Comparison of ENCODE assay signal across 8 cellular contexts in the genomic region with DNA sequence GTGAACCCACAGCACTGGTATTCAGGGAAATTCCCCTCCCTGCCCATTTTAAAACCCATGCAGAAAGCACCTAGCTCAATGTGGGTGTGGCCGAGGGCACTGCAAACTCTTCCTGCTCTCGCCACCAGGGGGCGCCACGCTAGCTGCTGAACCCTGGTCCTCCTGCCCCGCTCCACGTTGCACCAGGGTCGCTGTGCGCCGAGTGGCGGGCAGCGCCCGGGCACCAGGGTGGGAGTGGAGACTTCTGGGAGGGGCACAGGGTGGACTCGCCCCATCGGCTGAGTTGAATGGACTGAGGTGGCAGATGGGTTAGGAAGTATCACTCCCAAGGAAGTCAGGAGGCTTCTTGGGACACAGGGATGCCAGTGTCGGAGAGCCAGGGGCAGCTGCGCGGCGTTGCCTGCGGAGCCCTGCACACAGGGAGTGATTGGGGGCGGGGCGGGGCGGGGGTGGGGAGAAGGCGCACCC. TPM values are rescaled to one million over a fixed set of nuclear protein-coding genes. Genes with fewer than 3 reads are reported as not detected.
DNase-seq lines count a peak whose midpoint lies in the region; ATAC-seq and TF ChIP-seq lines count a peak whose summit lies in the region.

No MANE protein-coding gene starts in this region.

- peak; percentile 48 for TF ChIP-seq RAD21 in SK-N-SH (IDR thresholded peaks at IDR 0.05; ENCODE audit: low read length)

- CTCF ChIA-PET in SK-N-SH (lab: Yijun Ruan, JAX), result interaction anchor here (0.5 to 2.5 kb wide), 25 partner anchors 9 to 178 kb away, joined by 3 to 37 read pairs (median 4); no protein-coding TSS in a partner anchor

- H3K4me1 ChIP-seq in SK-N-SH (ENCODE audit: control insufficient read depth in 1 of 2, insufficient read depth in 2 of 2, low read depth in 1 of 2, low read length in 1 of 2) (no peaks in the 10 kb centered on the region; a peak in 1 of 4 replicates), iPS DF 6.9 (ENCODE audit: control insufficient read depth, insufficient read depth, low read length) (peaks cover 3% of the 10 kb centered on the region)

- H3K9me2 ChIP-seq in SK-N-SH, result no peaks in the 10 kb centered on the region

- H3F3A ChIP-seq in SK-N-SH (replicated peaks; ENCODE audit: insufficient read depth), result no peaks in the 10 kb centered on the region

- TF ChIP-seq EP300 in SK-N-SH (IDR thresholded peaks at IDR 0.05; ENCODE audit: borderline replicate concordance in 1 of 2, low read depth in 1 of 2, low read length in 1 of 2), result no peak

- H3K9me3 ChIP-seq in SK-N-SH (no peaks in the 10 kb centered on the region), iPS DF 6.9 (ENCODE audit: control insufficient read depth, insufficient read depth, low read length) (no peaks in the 10 kb centered on the region)

- H3K79me2 ChIP-seq in SK-N-SH (ENCODE audit: insufficient read depth), result no peaks in the 10 kb centered on the region

- WGBS in SK-N-SH (ENCODE audit: low lambda C conversion rate), result 22% methylated on average over 9 of the region's 23 CpGs
- no CpG with 5 or more reads among the region's 23 CpGs for WGBS in iPS DF 6.9 (ENCODE audit: insufficient coverage, insufficient read length)

- no peaks in the 10 kb centered on the region for H4K20me1 ChIP-seq in SK-N-SH (ENCODE audit: insufficient read depth)

- no peak overlapping the region for H3K9ac ChIP-seq in SK-N-SH

- peak; percentile 74 for ATAC-seq in GM21576 (IDR thresholded peaks at IDR 0.05; ENCODE audit: unreplicated experiment)

- no peak overlapping the region for H3K27ac ChIP-seq in SK-N-SH (ENCODE audit: low read depth in 2 of 2, low read length in 1 of 2)
- H3K27ac ChIP-seq in iPS DF 6.9 (ENCODE audit: low read length), result no peak overlapping the region

- H3K4me2 ChIP-seq in SK-N-SH, result no peak overlapping the region

- H2AFZ ChIP-seq in SK-N-SH (ENCODE audit: low read depth), result no peak overlapping the region

- H3K27me3 ChIP-seq in SK-N-SH (ENCODE audit: insufficient read depth) (peaks cover 28% of the 10 kb centered on the region), iPS DF 6.9 (ENCODE audit: control insufficient read depth, insufficient read depth, low read length) (no peaks in the 10 kb centered on the region)

- H3K4me3 ChIP-seq in LNCaP clone FGC (ENCODE audit: low read depth, low read length), result no peak overlapping the region
- H3K4me3 ChIP-seq in SK-N-SH (ENCODE audit: low read depth in 2 of 2, low read length in 1 of 2), result peak overlapping the region in 1 of 2 experiments; percentile 39; a peak in 1 of 4 replicates
- no peak overlapping the region for H3K4me3 ChIP-seq in iPS DF 6.9 (ENCODE audit: low read length)

- POLR2A ChIA-PET in SK-N-SH (lab: Yijun Ruan, JAX), result no interaction called here

- no peaks in the 10 kb centered on the region for H3K36me3 ChIP-seq in SK-N-SH (replicated peaks in 1 of 2; ENCODE audit: control insufficient read depth in 1 of 2, insufficient read depth in 2 of 2, low read length in 1 of 2)
- H3K36me3 ChIP-seq in iPS DF 6.9 (ENCODE audit: control insufficient read depth, insufficient read depth, low read length), result no peaks in the 10 kb centered on the region; the same call in 1 of the 2 replicates

- TF ChIP-seq CTCF in LNCaP clone FGC (IDR thresholded peaks at IDR 0.05; ENCODE audit: control insufficient read depth, extremely low read depth, insufficient read depth) (peak; percentile 98), SK-N-SH (IDR thresholded peaks at IDR 0.05) (peak; percentile 78)

- peak; percentile 86 for DNase-seq in Daoy (ENCODE audit: low read depth)
- DNase-seq in LNCaP clone FGC (ENCODE audit: low read depth), result peak; percentile 14
- peak; percentile 84 for DNase-seq in SK-N-SH
- peak; percentile 72 for DNase-seq in activated naive CD4-positive, alpha-beta T cell treated with anti-CD3 and anti-CD28 coated beads, Interleukin-2, amount 50 U/mL, for 16 hours
- peak; percentile 35 for DNase-seq in iPS DF 6.9 (ENCODE audit: low read depth, low spot score)
- peak; percentile 77 for DNase-seq in stimulated activated CD4-positive, alpha-beta T cell treated with anti-CD3 and anti-CD28 coated beads, Interleukin-4, amount 100 ng/mL, for 24 hours
- DNase-seq in pons (ENCODE audit: low spot score), result no peak

TF ChIP-seq in SK-N-SH, 30 proteins besides CTCF, POLR2A, EP300 and RAD21:
- TF ChIP-seq SMC3 (IDR thresholded peaks at IDR 0.05; ENCODE audit: low read depth, low read length), result peak; percentile 60
- TF ChIP-seq, protein P1, sequence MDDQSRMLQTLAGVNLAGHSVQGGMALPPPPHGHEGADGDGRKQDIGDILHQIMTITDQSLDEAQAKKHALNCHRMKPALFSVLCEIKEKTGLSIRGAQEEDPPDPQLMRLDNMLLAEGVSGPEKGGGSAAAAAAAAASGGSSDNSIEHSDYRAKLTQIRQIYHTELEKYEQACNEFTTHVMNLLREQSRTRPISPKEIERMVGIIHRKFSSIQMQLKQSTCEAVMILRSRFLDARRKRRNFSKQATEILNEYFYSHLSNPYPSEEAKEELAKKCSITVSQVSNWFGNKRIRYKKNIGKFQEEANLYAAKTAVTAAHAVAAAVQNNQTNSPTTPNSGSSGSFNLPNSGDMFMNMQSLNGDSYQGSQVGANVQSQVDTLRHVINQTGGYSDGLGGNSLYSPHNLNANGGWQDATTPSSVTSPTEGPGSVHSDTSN (IDR thresholded peaks at IDR 0.05), result no peak
- TF ChIP-seq TAF1 (IDR thresholded peaks at IDR 0.05; ENCODE audit: borderline replicate concordance, low read depth, low read length), result no peak

RNA-seq across cellular contexts. Expression of gene BCL11B, which starts 48.1 kb away (rescaled TPM):
- total RNA-seq in Daoy (2014; rRNA removed; shearing (Covaris generic)), result 2.9 and 4.4 TPM in 2 replicates
- polyA plus RNA-seq in SK-N-SH (2012; rRNA removed), result not detected in 2 replicates
- not detected in 2 replicates for polyA plus RNA-seq in SK-N-SH (2012; cell fraction: cytosol; rRNA removed)
- polyA plus RNA-seq in SK-N-SH (2012; cell fraction: nucleus; rRNA removed), result not detected in 2 replicates
